8 cellular contexts compared by ENCODE assay signal in genomic region chr9:34664281-34665108, GRCh38. TPM values are rescaled to one million over a fixed set of nuclear protein-coding genes. Genes with fewer than 3 reads are reported as not detected.
DNase-seq lines count a peak whose midpoint lies in the region; ATAC-seq and TF ChIP-seq lines count a peak whose summit lies in the region.

No MANE protein-coding gene starts in this region.

- peak overlapping the region; percentile 87 to 96 (median 93) for H3K4me3 Mint-ChIP-seq in IgD-negative memory B cell

- peak overlapping the region; percentile 85 to 96 (median 90) for H3K27ac Mint-ChIP-seq in IgD-negative memory B cell

- no peaks in the 10 kb centered on the region for H3K27me3 Mint-ChIP-seq in IgD-negative memory B cell

- H3K36me3 Mint-ChIP-seq in IgD-negative memory B cell = peaks cover 6% of the 10 kb centered on the region

- peak; percentile 52 for ATAC-seq in GM19372 (IDR thresholded peaks at IDR 0.05; ENCODE audit: low read depth, unreplicated experiment)

- DNase-seq in CD1c-positive myeloid dendritic cell (ENCODE audit: extremely low spot score) = peak; percentile 75
- peak; percentile 40 to 75 (median 64) for DNase-seq in T-helper 1 cell
- DNase-seq in astrocyte of the cerebellum (ENCODE audit: low read depth) = peak; percentile 39
- DNase-seq in hepatic stellate cell (ENCODE audit: low spot score) = peak; percentile 81
- DNase-seq in putamen (ENCODE audit: low spot score) = peak; percentile 70
- DNase-seq in NCI-H2107 (lab: John Stamatoyannopoulos, UW) = no peak

- H3K9me3 Mint-ChIP-seq in IgD-negative memory B cell = peaks cover 0 to 5% (median 3%) of the 10 kb centered on the region in 3 donors

- in situ Hi-C loops in astrocyte of the cerebellum (cut with HindIII; ENCODE audit: low sequenced_read_pairs) = no loop called here

- TF ChIP-seq CTCF in astrocyte of the cerebellum (IDR thresholded peaks at IDR 0.05; ENCODE audit: low read depth, low read length, missing control alignments) = peak; percentile 99

- H3K4me1 Mint-ChIP-seq in IgD-negative memory B cell = peaks cover 10 to 18% (median 16%) of the 10 kb centered on the region in 3 donors

- H3K4me3 ChIP-seq in astrocyte of the cerebellum (ENCODE audit: low read depth, low read length) = peak overlapping the region; percentile 73

RNA-seq across cellular contexts. Expression of gene CCL27, which starts 2.0 kb away (rescaled TPM):
- polyA plus RNA-seq in IgD-negative memory B cell = not detected

RNA-seq across cellular contexts. Expression of gene IL11RA, which starts 12.5 kb away (rescaled TPM):
- polyA plus RNA-seq in IgD-negative memory B cell = 4.7 TPM

RNA-seq across cellular contexts. Expression of gene GALT, which starts 18.0 kb away (rescaled TPM):
- 37.2 TPM for polyA plus RNA-seq in IgD-negative memory B cell

RNA-seq across cellular contexts. Expression of gene CCL19, which starts 26.6 kb away (rescaled TPM):
- not detected for polyA plus RNA-seq in IgD-negative memory B cell

RNA-seq across cellular contexts. Expression of gene SIGMAR1, which starts 26.9 kb away (rescaled TPM):
- 63.1 TPM for polyA plus RNA-seq in IgD-negative memory B cell
